1 cellular context compared by ENCODE assay signal in genomic region chr1:53690411-53690810, GRCh38.
TF ChIP-seq lines count a peak whose summit lies in the region.

No MANE protein-coding gene starts in this region.

TF ChIP-seq in SK-N-SH, 30 proteins besides CTCF, POLR2A, EP300 and RAD21 (continued from another document):
- peak; percentile 32; the same call in 1 of the 2 replicates for TF ChIP-seq REST (IDR thresholded peaks at IDR 0.05; ENCODE audit: low read depth, low read length)
